8 cellular contexts compared by ENCODE assay signal in genomic region chr2:109545828-109546713, GRCh38.
DNase-seq lines count a peak whose midpoint lies in the region; ATAC-seq and TF ChIP-seq lines count a peak whose summit lies in the region.

No MANE protein-coding gene starts in this region.

- H3K4me1 ChIP-seq in A673 (ENCODE audit: insufficient read depth, low read length, poor library complexity, severe bottlenecking) (no peaks in the 10 kb centered on the region), OCI-LY3 (ENCODE audit: low read length) (no peaks in the 10 kb centered on the region)
- no peaks in the 10 kb centered on the region for H3K4me1 ChIP-seq in naive thymus-derived CD4-positive, alpha-beta T cell (ENCODE audit: control insufficient read depth in 2 of 2, insufficient read depth in 2 of 2, low read length in 2 of 2)

- peaks cover 0 to 26% (median 0%) of the 10 kb centered on the region in 5 donors for H3K27me3 Mint-ChIP-seq in naive thymus-derived CD4-positive, alpha-beta T cell
- peaks cover 10% of the 10 kb centered on the region for H3K27me3 Mint-ChIP-seq in stimulated activated naive CD8-positive, alpha-beta T cell treated with anti-CD3 and anti-CD28 coated beads, Interleukin-15, amount 100 ng/mL, for 72 hours

- H3K36me3 ChIP-seq in A673 (ENCODE audit: insufficient read depth, low read length, poor library complexity, severe bottlenecking): peaks cover 15% of the 10 kb centered on the region
- no peaks in the 10 kb centered on the region for H3K36me3 ChIP-seq in OCI-LY3 (replicated peaks; ENCODE audit: low read depth, low read length)
- H3K36me3 ChIP-seq in naive thymus-derived CD4-positive, alpha-beta T cell (ENCODE audit: control insufficient read depth in 2 of 3, insufficient read depth in 3 of 3, low read length in 3 of 3): no peaks in the 10 kb centered on the region

- H3K4me3 Mint-ChIP-seq in naive thymus-derived CD4-positive, alpha-beta T cell: no peak overlapping the region
- no peak overlapping the region for H3K4me3 Mint-ChIP-seq in stimulated activated naive CD8-positive, alpha-beta T cell treated with anti-CD3 and anti-CD28 coated beads, Interleukin-15, amount 100 ng/mL, for 72 hours

- no peaks in the 10 kb centered on the region for H3K9me3 Mint-ChIP-seq in naive thymus-derived CD4-positive, alpha-beta T cell
- H3K9me3 Mint-ChIP-seq in stimulated activated naive CD8-positive, alpha-beta T cell treated with anti-CD3 and anti-CD28 coated beads, Interleukin-15, amount 100 ng/mL, for 72 hours: no peaks in the 10 kb centered on the region

- H3K27ac Mint-ChIP-seq in naive thymus-derived CD4-positive, alpha-beta T cell: no peak overlapping the region
- H3K27ac Mint-ChIP-seq in stimulated activated naive CD8-positive, alpha-beta T cell treated with anti-CD3 and anti-CD28 coated beads, Interleukin-15, amount 100 ng/mL, for 72 hours: no peak overlapping the region

- H3K36me3 Mint-ChIP-seq in naive thymus-derived CD4-positive, alpha-beta T cell: no peaks in the 10 kb centered on the region

- DNase-seq in A673 (ENCODE audit: low spot score) (peak; percentile 77), activated T-cell treated with anti-CD3 and anti-CD28 coated beads for 1 hour (ENCODE audit: low read depth) (peak; percentile 43)
- peak; percentile 26 to 55 (median 48) for DNase-seq in naive thymus-derived CD4-positive, alpha-beta T cell
- peak; percentile 54 to 58 for DNase-seq in stimulated activated naive CD8-positive, alpha-beta T cell treated with anti-CD3 and anti-CD28 coated beads, Interleukin-15, amount 100 ng/mL, for 72 hours

- TF ChIP-seq CTCF in A673 (conservative IDR thresholded peaks at IDR 0.05; ENCODE audit: low read depth, low read length) (peak; percentile 91), OCI-LY3 (IDR thresholded peaks at IDR 0.05; ENCODE audit: low read depth, low read length) (peak; percentile 77)

- no peaks in the 10 kb centered on the region for H3K79me2 ChIP-seq in OCI-LY3 (ENCODE audit: low read length)

- H3K9me3 ChIP-seq in A673 (ENCODE audit: low read depth, low read length, poor library complexity, severe bottlenecking): no peaks in the 10 kb centered on the region
- no peaks in the 10 kb centered on the region for H3K9me3 ChIP-seq in OCI-LY3 (ENCODE audit: insufficient read depth, low read length)
- H3K9me3 ChIP-seq in naive thymus-derived CD4-positive, alpha-beta T cell (ENCODE audit: control insufficient read depth in 2 of 3, low read length in 3 of 3): no peaks in the 10 kb centered on the region

- H3K4me2 ChIP-seq in OCI-LY3 (ENCODE audit: low read length): no peak overlapping the region

- no peak overlapping the region for H3K4me3 ChIP-seq in A673 (ENCODE audit: low read depth, low read length, poor library complexity, severe bottlenecking)
- no peak overlapping the region for H3K4me3 ChIP-seq in OCI-LY3 (ENCODE audit: low read length)
- no peak overlapping the region for H3K4me3 ChIP-seq in naive thymus-derived CD4-positive, alpha-beta T cell (ENCODE audit: low read length)

- POLR2A ChIA-PET in A673 (lab: Charles Lee; ENCODE audit: low non-redundant PET): no interaction called here
- POLR2A ChIA-PET in naive thymus-derived CD4-positive, alpha-beta T cell (lab: Charles Lee): no interaction called here

- H4K20me1 ChIP-seq in OCI-LY3 (ENCODE audit: insufficient read depth, low read length): no peaks in the 10 kb centered on the region

- H3K27ac ChIP-seq in A673 (ENCODE audit: low read depth, low read length, poor library complexity, severe bottlenecking) (no peak overlapping the region), OCI-LY3 (ENCODE audit: low read length) (no peak overlapping the region)
- H3K27ac ChIP-seq in naive thymus-derived CD4-positive, alpha-beta T cell (ENCODE audit: low read depth, low read length): no peak overlapping the region

- CTCF ChIA-PET in A673 (lab: Charles Lee): interaction anchor here (0.6 to 1.9 kb wide), 5 partner anchors 12 to 190 kb away, joined by 3 to 12 read pairs (median 4); no protein-coding TSS in a partner anchor
- CTCF ChIA-PET in naive thymus-derived CD4-positive, alpha-beta T cell (lab: Charles Lee): interaction anchor here (0.6 to 2.1 kb wide), 11 partner anchors 10 to 702 kb away, joined by 3 to 10 read pairs (median 3); no protein-coding TSS in a partner anchor

- H3K4me1 Mint-ChIP-seq in naive thymus-derived CD4-positive, alpha-beta T cell: no peaks in the 10 kb centered on the region
- H3K4me1 Mint-ChIP-seq in stimulated activated naive CD8-positive, alpha-beta T cell treated with anti-CD3 and anti-CD28 coated beads, Interleukin-15, amount 100 ng/mL, for 72 hours: no peaks in the 10 kb centered on the region

- ATAC-seq in GM18502 (IDR thresholded peaks at IDR 0.05; ENCODE audit: poor library complexity, unreplicated experiment) (peak; percentile 76), HG03354 (IDR thresholded peaks at IDR 0.05; ENCODE audit: poor library complexity, severe bottlenecking, unreplicated experiment) (peak; percentile 87), esophagus mucosa (peak; percentile 78)
- peak; percentile 82 for ATAC-seq in naive thymus-derived CD4-positive, alpha-beta T cell
- ATAC-seq in stimulated activated naive CD8-positive, alpha-beta T cell treated with anti-CD3 and anti-CD28 coated beads, Interleukin-15, amount 100 ng/mL, for 72 hours: peak; percentile 81

- BruUV-seq in A673 (replicated peaks; lab: Mats Ljungman, UMichigan): no TSS peak

- intact Hi-C loops in A673 (cut with micrococcal nuclease; ENCODE audit: unreplicated experiment): loop anchor here (1.0 to 5.0 kb wide), 3 partner anchors 66 to 190 kb away; partner anchors contain the start of genes SEPTIN10 and SOWAHC
- intact Hi-C loops in naive thymus-derived CD4-positive, alpha-beta T cell (cut with micrococcal nuclease): loop anchor here in 1 of 2 donors (1.0 to 5.0 kb wide), 2 partner anchors 171 to 418 kb away; no protein-coding TSS in a partner anchor

- no peak overlapping the region for H3K9ac ChIP-seq in OCI-LY3 (ENCODE audit: low read length)

- H2AFZ ChIP-seq in OCI-LY3 (ENCODE audit: low read depth, low read length): no peak overlapping the region

- H3K27me3 ChIP-seq in A673 (replicated peaks; ENCODE audit: insufficient read depth, low read depth, low read length, poor library complexity) (no peaks in the 10 kb centered on the region), OCI-LY3 (ENCODE audit: low read depth, low read length) (peaks cover 23% of the 10 kb centered on the region)
- H3K27me3 ChIP-seq in naive thymus-derived CD4-positive, alpha-beta T cell (ENCODE audit: control insufficient read depth in 2 of 2, insufficient read depth in 2 of 2, low read length in 2 of 2): no peaks in the 10 kb centered on the region
